Comparison of ENCODE assay signal across 12 cellular contexts in the genomic region with DNA sequence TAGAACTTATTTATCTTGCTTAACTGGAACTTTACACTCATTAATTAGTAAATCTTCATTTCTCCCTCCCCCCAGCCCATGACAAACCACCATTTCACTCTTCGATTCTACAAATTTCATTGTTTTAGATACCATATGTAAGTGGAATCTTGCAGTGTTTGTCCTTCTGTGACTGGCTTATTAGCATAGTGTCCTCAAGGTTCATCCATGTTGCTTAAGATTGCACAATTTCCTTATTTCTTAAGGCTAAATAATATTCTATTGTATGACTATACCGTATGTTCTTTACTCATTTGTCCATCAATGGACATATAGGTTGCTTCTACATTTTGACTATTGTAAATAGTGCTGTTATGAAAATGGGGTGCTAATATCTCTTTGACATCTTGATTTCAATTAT. TPM values are rescaled to one million over a fixed set of nuclear protein-coding genes. Genes with fewer than 3 reads are reported as not detected.
DNase-seq lines count a peak whose midpoint lies in the region; ATAC-seq and TF ChIP-seq lines count a peak whose summit lies in the region.
"Had no signal": no experiment of that assay in that cellular context is flagged by ENCODE, and none has a peak within 500 bp of the region (broad histone marks: within the 10 kb centered on the region; RNA-seq: fewer than 3 reads in every experiment).

No MANE protein-coding gene starts in this region.

- H3K27me3 ChIP-seq in left ventricle myocardium inferior (ENCODE audit: low read depth) (peaks cover 44% of the 10 kb centered on the region), SU-DHL-6 (ENCODE audit: low read length) (no peaks in the 10 kb centered on the region), upper lobe of right lung (no peaks in the 10 kb centered on the region)

- H3K9me3 Mint-ChIP-seq in chondrocyte (ENCODE audit: low read depth): peaks cover 4% of the 10 kb centered on the region

- no peaks in the 10 kb centered on the region for H3K9me2 ChIP-seq in SU-DHL-6 (replicated peaks; ENCODE audit: insufficient read depth, low read length)

- no peak overlapping the region for H3K4me3 Mint-ChIP-seq in chondrocyte (ENCODE audit: unreplicated experiment)

- intact Hi-C loops in left ventricle myocardium inferior (cut with micrococcal nuclease) (loop anchor here (10.0 kb wide), 1 partner anchor 127 kb away; no protein-coding TSS in a partner anchor), left cardiac atrium (cut with DNase I) (loop anchor here in 1 of 2 donors (1.0 kb wide), 1 partner anchor 210 kb away; no protein-coding TSS in a partner anchor), upper lobe of right lung (cut with DNase I) (no loop called here)

- peaks cover 50% of the 10 kb centered on the region for H3K27me3 Mint-ChIP-seq in chondrocyte (ENCODE audit: low read depth)

- no peaks in the 10 kb centered on the region for H3K79me2 ChIP-seq in SU-DHL-6 (ENCODE audit: insufficient read depth, low read length)
- H3K79me2 ChIP-seq: parathyroid adenoma had no signal

- no peak overlapping the region for H3K27ac ChIP-seq in left ventricle myocardium inferior (replicated peaks)
- H3K27ac ChIP-seq in SU-DHL-6 (ENCODE audit: low read depth, low read length): no peak overlapping the region
- peak overlapping the region; percentile 15 for H3K27ac ChIP-seq in upper lobe of right lung
- H3K27ac ChIP-seq: parathyroid adenoma had no signal

- H3K4me3 ChIP-seq in left ventricle myocardium inferior: peak overlapping the region; percentile 27
- no peak overlapping the region for H3K4me3 ChIP-seq in SU-DHL-6 (ENCODE audit: insufficient read depth, low read length, poor library complexity, severe bottlenecking)
- H3K4me3 ChIP-seq in upper lobe of right lung: peak overlapping the region; percentile 35

- H4K20me1 ChIP-seq in SU-DHL-6 (ENCODE audit: low read depth, low read length): no peaks in the 10 kb centered on the region

- H3K4me2 ChIP-seq in SU-DHL-6 (ENCODE audit: low read depth, low read length, poor library complexity, severe bottlenecking): peak overlapping the region; percentile 33

- no peaks in the 10 kb centered on the region for H3K9me3 ChIP-seq in left ventricle myocardium inferior (replicated peaks)
- no peaks in the 10 kb centered on the region for H3K9me3 ChIP-seq in SU-DHL-6 (ENCODE audit: insufficient read depth, low read length)
- no peaks in the 10 kb centered on the region for H3K9me3 ChIP-seq in upper lobe of right lung

- H2AFZ ChIP-seq in SU-DHL-6 (ENCODE audit: low read depth, low read length, severe bottlenecking): no peak overlapping the region
- H2AFZ ChIP-seq: parathyroid adenoma had no signal

- H3K4me1 ChIP-seq in left ventricle myocardium inferior: no peaks in the 10 kb centered on the region
- H3K4me1 ChIP-seq in upper lobe of right lung: peaks cover 10% of the 10 kb centered on the region
- H3K4me1 ChIP-seq: parathyroid adenoma had no signal

- no peaks in the 10 kb centered on the region for H3K4me1 Mint-ChIP-seq in chondrocyte (ENCODE audit: low read depth)

- DNase-seq in left ventricle myocardium inferior (no peak), left cardiac atrium (no peak), iris pigment epithelial cell (ENCODE audit: low read depth) (peak; percentile 20), upper lobe of right lung (no peak), NCI-H510A treated with DMSO at 0.1 percent for 48 hours (lab: John Stamatoyannopoulos, UW) (no peak), chondrocyte (ENCODE audit: low spot score) (no peak), A172 (ENCODE audit: low spot score) (no peak)
- DNase-seq: stimulated activated CD4-positive, alpha-beta T cell treated with anti-CD3 and anti-CD28 coated beads, Interleukin-4, amount 100 ng/mL, for 1 hour had no signal

- ATAC-seq in left cardiac atrium (no peak), upper lobe of right lung (peak; percentile 49)

- TF ChIP-seq CTCF in left ventricle myocardium inferior (IDR thresholded peaks at IDR 0.05; ENCODE audit: borderline replicate concordance): no peak
- TF ChIP-seq CTCF in SU-DHL-6 (IDR thresholded peaks at IDR 0.05; ENCODE audit: insufficient read depth, low read length, poor library complexity, severe bottlenecking): no peak
- TF ChIP-seq CTCF in upper lobe of right lung (IDR thresholded peaks at IDR 0.05): no peak
- TF ChIP-seq CTCF in chondrocyte (IDR thresholded peaks at IDR 0.05): no peak

- H3K36me3 ChIP-seq in left ventricle myocardium inferior (no peaks in the 10 kb centered on the region), SU-DHL-6 (ENCODE audit: low read length) (no peaks in the 10 kb centered on the region), upper lobe of right lung (no peaks in the 10 kb centered on the region)

- no peak overlapping the region for H3K9ac ChIP-seq in SU-DHL-6 (ENCODE audit: low read length)
- H3K9ac ChIP-seq: parathyroid adenoma had no signal

- H3F3A ChIP-seq in SU-DHL-6 (ENCODE audit: insufficient read depth): no peaks in the 10 kb centered on the region

- peaks cover 6% of the 10 kb centered on the region for H3K36me3 Mint-ChIP-seq in chondrocyte (ENCODE audit: low read depth)

- no peak overlapping the region for H3K27ac Mint-ChIP-seq in chondrocyte (ENCODE audit: unreplicated experiment)

RNA-seq across cellular contexts. Expression of a gene that starts 24.5 kb away (rescaled TPM):
- not detected for total RNA-seq in left ventricle myocardium inferior
- total RNA-seq in left cardiac atrium: 1 to 10 TPM; 1.7 TPM
- total RNA-seq in upper lobe of right lung: 6.9 TPM
- 4.6 to 12.8 TPM (median 9.1 TPM) in 3 replicates for total RNA-seq in chondrocyte
- not detected in 2 replicates for total RNA-seq in A172 (2014; rRNA removed; shearing (Covaris generic))
- total RNA-seq: LHCN-M2, SK-MEL-5 had no signal

RNA-seq across cellular contexts. Expression of a gene that starts 34.5 kb away (rescaled TPM):
- total RNA-seq in left ventricle myocardium inferior: 13.9 TPM
- 10 to 100 TPM; 14.0 to 33.0 TPM for total RNA-seq in left cardiac atrium
- total RNA-seq in upper lobe of right lung: 43.9 TPM
- total RNA-seq in chondrocyte: 158 to 184 TPM (median 162 TPM) in 3 replicates
- total RNA-seq in A172 (2014; rRNA removed; shearing (Covaris generic)): 7.6 and 16.2 TPM in 2 replicates
